8 cellular contexts compared by ENCODE assay signal in the genomic region with DNA sequence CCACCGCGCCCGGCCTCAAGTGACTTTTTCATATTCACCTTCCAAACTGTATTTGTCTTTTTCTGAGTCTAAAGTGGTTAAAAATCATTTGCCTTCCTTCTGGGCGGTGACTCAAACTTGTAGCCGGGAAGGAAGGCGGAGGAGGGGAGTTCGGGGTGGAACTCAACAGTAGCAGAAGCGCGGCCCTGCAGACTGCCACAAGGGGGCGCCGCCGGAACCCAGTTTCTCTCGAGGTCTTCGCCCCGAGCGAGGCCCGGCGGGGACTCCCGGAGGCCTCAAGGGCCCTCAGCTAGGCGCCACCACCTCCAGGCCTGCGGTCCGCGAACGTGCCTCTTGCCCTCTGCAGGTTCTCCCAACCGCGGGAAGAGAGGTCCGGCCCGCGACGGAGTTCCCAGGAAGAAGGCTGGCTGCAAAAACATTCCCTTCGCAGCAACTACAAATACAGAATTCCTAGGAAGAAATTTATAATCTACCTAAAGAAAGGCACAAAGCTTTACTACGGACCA. TPM values are rescaled to one million over a fixed set of nuclear protein-coding genes. Genes with fewer than 3 reads are reported as not detected.
DNase-seq lines count a peak whose midpoint lies in the region; ATAC-seq and TF ChIP-seq lines count a peak whose summit lies in the region.

No MANE protein-coding gene starts in this region.

- no peaks in the 10 kb centered on the region for H3K4me1 ChIP-seq in trophoblast cell (ENCODE audit: control insufficient read depth in 1 of 2, insufficient read depth in 2 of 2, low read length in 2 of 2)

- no peak overlapping the region for H2BK12ac ChIP-seq in trophoblast cell (ENCODE audit: low read length)

- DNase-seq in Caki2 (ENCODE audit: low read depth) (peak; percentile 75), HS-5 (ENCODE audit: low read depth) (peak; percentile 28), SK-MEL-5 (ENCODE audit: low read depth, low spot score) (peak; percentile 74), glomerular endothelial cell (ENCODE audit: extremely low read depth, low read depth, low spot score) (peak; percentile 20), trophoblast cell (peak; percentile 84 to 96), type B pancreatic cell (ENCODE audit: extremely low spot score, unreplicated experiment) (peak; percentile 91)
- peak; percentile 73 to 89 (median 79) for DNase-seq in activated naive CD4-positive, alpha-beta T cell (lab: John Stamatoyannopoulos, UW)

- no peaks in the 10 kb centered on the region for H3K79me1 ChIP-seq in trophoblast cell (ENCODE audit: low read length)

- no peaks in the 10 kb centered on the region for H3K4me1 Mint-ChIP-seq in type B pancreatic cell (ENCODE audit: unreplicated experiment)

- H3K27ac Mint-ChIP-seq in type B pancreatic cell, result no peak overlapping the region

- H3K4ac ChIP-seq in trophoblast cell (ENCODE audit: low read depth, low read length), result no peak overlapping the region

- peak overlapping the region; percentile 18 for H3K4me2 ChIP-seq in trophoblast cell (ENCODE audit: low read length)

- no peak overlapping the region for H4K12ac ChIP-seq in trophoblast cell (ENCODE audit: low read depth, low read length)

- H3K23ac ChIP-seq in trophoblast cell (ENCODE audit: low read length), result no peak overlapping the region

- H2AK5ac ChIP-seq in trophoblast cell (ENCODE audit: low read length), result no peak overlapping the region

- H3K14ac ChIP-seq in trophoblast cell (ENCODE audit: low read length), result no peak overlapping the region

- peak overlapping the region; percentile 67 for H2AFZ ChIP-seq in trophoblast cell (ENCODE audit: insufficient read depth, low read length, poor library complexity)

- H3K36me3 Mint-ChIP-seq in type B pancreatic cell, result no peaks in the 10 kb centered on the region

- peak; percentile 98 for TF ChIP-seq CTCF in type B pancreatic cell (conservative IDR thresholded peaks at IDR 0.05)

- no peak overlapping the region for H2BK120ac ChIP-seq in trophoblast cell (ENCODE audit: insufficient read depth, low read length, poor library complexity)

- H3K27me3 Mint-ChIP-seq in type B pancreatic cell, result peaks cover 29% of the 10 kb centered on the region

- H2BK5ac ChIP-seq in trophoblast cell (ENCODE audit: low read depth, low read length, poor library complexity), result no peak overlapping the region

- H3K27ac ChIP-seq in trophoblast cell (ENCODE audit: low read depth, low read length), result no peak overlapping the region

- no peaks in the 10 kb centered on the region for H3K27me3 ChIP-seq in trophoblast cell (ENCODE audit: insufficient read depth, low read length)

- WGBS in trophoblast cell (ENCODE audit: extremely low coverage, insufficient coverage, insufficient read length), result no CpG with 5 or more reads among the region's 32 CpGs

- H3K9me3 Mint-ChIP-seq in type B pancreatic cell, result no peaks in the 10 kb centered on the region

- H3K9me3 ChIP-seq in trophoblast cell (ENCODE audit: insufficient read depth, low read depth, low read length), result no peaks in the 10 kb centered on the region

- no peak overlapping the region for H4K91ac ChIP-seq in trophoblast cell (ENCODE audit: low read depth, low read length)

- no peak overlapping the region for H4K8ac ChIP-seq in trophoblast cell (ENCODE audit: low read depth, low read length)

- no peak overlapping the region for H3K4me3 ChIP-seq in trophoblast cell (ENCODE audit: low read depth, low read length)

- H3K18ac ChIP-seq in trophoblast cell (ENCODE audit: low read length), result no peak overlapping the region

- peak overlapping the region; percentile 39 for H3K4me3 Mint-ChIP-seq in type B pancreatic cell

- in situ Hi-C loops in Caki2 (cut with HindIII; ENCODE audit: low pct_unique_long_range_greater_than_20kb, low sequenced_read_pairs) (no loop called here), SK-MEL-5 (cut with HindIII; ENCODE audit: low pct_unique_long_range_greater_than_20kb, low sequenced_read_pairs) (no loop called here)

- peak; percentile 93 for ATAC-seq in GM19452 (IDR thresholded peaks at IDR 0.05; ENCODE audit: unreplicated experiment)

- H3K79me2 ChIP-seq in trophoblast cell (ENCODE audit: control insufficient read depth, insufficient read depth, low read length, poor library complexity), result no peaks in the 10 kb centered on the region

- H3K36me3 ChIP-seq in trophoblast cell (ENCODE audit: control insufficient read depth in 1 of 2, insufficient read depth in 2 of 2, low read length in 2 of 2), result no peaks in the 10 kb centered on the region

- no peak overlapping the region for H3K9ac ChIP-seq in trophoblast cell (ENCODE audit: low read length)

RNA-seq across cellular contexts. Expression of a gene that starts 16.8 kb away (rescaled TPM):
- 106 and 109 TPM in 2 replicates for total RNA-seq in Caki2 (2014; rRNA removed; shearing (Covaris generic); ENCODE audit: low replicate concordance)
- total RNA-seq in SK-MEL-5 (2014; rRNA removed; shearing (Covaris generic)), result 184 TPM in 2 replicates
- polyA plus RNA-seq in SK-MEL-5 (2015; cell fraction: cytosol; rRNA removed), result 296 and 322 TPM in 2 replicates
- polyA plus RNA-seq in SK-MEL-5 (2015; cell fraction: nucleus; rRNA removed), result 39.7 and 46.3 TPM in 2 replicates
- total RNA-seq in glomerular endothelial cell (47.2 and 91.2 TPM in 2 replicates), type B pancreatic cell (ENCODE audit: low replicate concordance) (211 and 285 TPM in 2 replicates)
- polyA plus RNA-seq in trophoblast cell (2013), result 306 and 337 TPM in 2 replicates

Comparison
In these comparisons a context has a peak if more than half of its experiments do, and no peak if none do; other contexts are left out.
1. DNase-seq: peak in every context shown above with its lines; median percentile 91 in type B pancreatic cell; 90 in trophoblast cell; 79 in activated naive CD4-positive, alpha-beta T cell; 75 in Caki2; 74 in SK-MEL-5; 28 in HS-5; 20 in glomerular endothelial cell.